In the genomic region with DNA sequence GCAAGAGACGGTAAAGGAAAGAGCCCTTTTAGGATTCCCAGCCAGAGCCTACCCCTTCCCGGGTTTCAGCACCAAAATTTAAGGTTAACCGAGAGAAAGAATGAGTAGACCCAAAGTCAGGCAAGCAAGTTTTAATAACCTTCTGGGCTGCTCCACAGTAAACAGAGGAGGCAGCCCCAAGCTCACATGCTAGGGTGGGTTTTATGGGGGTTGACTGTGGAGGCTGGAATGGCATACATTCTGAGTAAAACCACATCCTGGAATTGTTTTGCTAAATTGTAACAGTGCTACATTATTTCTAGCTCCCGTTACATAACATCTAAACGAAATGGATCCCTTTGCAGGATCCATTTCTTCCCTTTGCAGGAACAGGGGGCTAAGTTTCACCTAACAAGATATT, we compare ENCODE assay signal across 28 cellular contexts.
DNase-seq lines count a peak whose midpoint lies in the region; ATAC-seq and TF ChIP-seq lines count a peak whose summit lies in the region.
"Had no signal": no experiment of that assay in that cellular context is flagged by ENCODE, and none has a peak within 500 bp of the region (broad histone marks: within the 10 kb centered on the region; RNA-seq: fewer than 3 reads in every experiment).

No MANE protein-coding gene starts in this region.

- CTCF ChIA-PET in CD4-positive, alpha-beta T cell (lab: Charles Lee): no interaction called here

- no peaks in the 10 kb centered on the region for H3K27me3 Mint-ChIP-seq in T-helper 1 cell treated with Interleukin-12 subunit alpha and Interleukin-12 subunit beta and Interleukin-4 antibody, amounts not matched to agents 30 μg/mL and 1 μg/mL, for 36 hours (ENCODE audit: low read depth)
- H3K27me3 Mint-ChIP-seq in CD4-positive, alpha-beta T cell: no peaks in the 10 kb centered on the region
- no peaks in the 10 kb centered on the region for H3K27me3 Mint-ChIP-seq in effector memory CD8-positive, alpha-beta T cell

- POLR2A ChIA-PET in CD4-positive, alpha-beta T cell (lab: Charles Lee): interaction anchor here (0.7 to 1.6 kb wide), 4 partner anchors 22 to 81 kb away, joined by 3 to 7 read pairs (median 4); no protein-coding TSS in a partner anchor

- peaks cover 20% of the 10 kb centered on the region for H3K4me1 Mint-ChIP-seq in T-helper 1 cell treated with Interleukin-12 subunit alpha and Interleukin-12 subunit beta and Interleukin-4 antibody, amounts not matched to agents 30 μg/mL and 1 μg/mL, for 36 hours (ENCODE audit: low read depth)
- peaks cover 68% of the 10 kb centered on the region for H3K4me1 Mint-ChIP-seq in CD4-positive, alpha-beta T cell (ENCODE audit: low read depth)
- peaks cover 51 to 86% of the 10 kb centered on the region in 2 donors for H3K4me1 Mint-ChIP-seq in effector memory CD8-positive, alpha-beta T cell (ENCODE audit: low read depth in 2 of 2)
- H3K4me1 Mint-ChIP-seq: endodermal cell, memory B cell had no signal

- no peak for ATAC-seq in CD4-positive, alpha-beta T cell (ENCODE audit: poor library complexity)
- ATAC-seq in effector memory CD8-positive, alpha-beta T cell (replicated peaks): no peak
- no peak for ATAC-seq in left lobe of liver
- ATAC-seq: activated naive CD4-positive, alpha-beta T cell treated with anti-CD3 and anti-CD28 coated beads, Interleukin-2, amount 50 U/mL, for 72 hours; gastrocnemius medialis; left cardiac atrium; right lobe of liver had no signal

- H3K4me3 Mint-ChIP-seq in T-helper 1 cell treated with Interleukin-12 subunit alpha and Interleukin-12 subunit beta and Interleukin-4 antibody, amounts not matched to agents 30 μg/mL and 1 μg/mL, for 36 hours: peak overlapping the region; percentile 25
- no peak overlapping the region for H3K4me3 Mint-ChIP-seq in CD4-positive, alpha-beta T cell
- H3K4me3 Mint-ChIP-seq in effector memory CD8-positive, alpha-beta T cell: peak overlapping the region; percentile 55
- H3K4me3 Mint-ChIP-seq: endodermal cell, memory B cell had no signal

- H3K9me3 ChIP-seq in CD4-positive, alpha-beta T cell (ENCODE audit: control insufficient read depth, low read length): no peaks in the 10 kb centered on the region
- H3K9me3 ChIP-seq: esophagus squamous epithelium, gastrocnemius medialis, right lobe of liver had no signal

- DNase-seq in T-helper 1 cell (no peak), LHCN-M2 (ENCODE audit: low read depth) (peak; percentile 25), SKM-1 (lab: John Stamatoyannopoulos, UW; ENCODE audit: unreplicated experiment) (no peak), left lobe of liver (ENCODE audit: low spot score) (no peak), NCI-H146 (lab: John Stamatoyannopoulos, UW) (no peak)
- DNase-seq in CD4-positive, alpha-beta T cell: peak in 1 of 10 experiments; percentile 4
- DNase-seq in effector memory CD8-positive, alpha-beta T cell: no peak
- DNase-seq: activated CD4-positive, alpha-beta T cell treated with anti-CD3 and anti-CD28 coated beads, Interleukin-2, amount 50 U/mL, for 48 hours; endodermal cell; esophagus squamous epithelium; gastrocnemius medialis; GOT3; hippocampal formation; left cardiac atrium; NCI-H1417 treated with DMSO at 0.1 percent for 48 hours; NCI-H345; NCI-H774; right lobe of liver; stimulated activated CD4-positive, alpha-beta T cell treated with anti-CD3 and anti-CD28 coated beads, Interleukin-12 subunit alpha, Interleukin-12 subunit beta, amount 100 ng/mL, for 4 hours; stimulated activated CD4-positive, alpha-beta T cell treated with anti-CD3 and anti-CD28 coated beads, Interleukin-4, amount 100 ng/mL, for 1 hour; substantia nigra had no signal

- peaks cover 26% of the 10 kb centered on the region for H3K36me3 Mint-ChIP-seq in T-helper 1 cell treated with Interleukin-12 subunit alpha and Interleukin-12 subunit beta and Interleukin-4 antibody, amounts not matched to agents 30 μg/mL and 1 μg/mL, for 36 hours (ENCODE audit: low read depth)
- H3K36me3 Mint-ChIP-seq in CD4-positive, alpha-beta T cell (ENCODE audit: low read depth): peaks cover 70% of the 10 kb centered on the region
- peaks cover 10% of the 10 kb centered on the region for H3K36me3 Mint-ChIP-seq in effector memory CD8-positive, alpha-beta T cell (ENCODE audit: insufficient read depth)
- H3K36me3 Mint-ChIP-seq: memory B cell had no signal

- H3K27me3 ChIP-seq in CD4-positive, alpha-beta T cell (ENCODE audit: control insufficient read depth, insufficient read depth, low read length): no peaks in the 10 kb centered on the region
- H3K27me3 ChIP-seq: esophagus squamous epithelium, gastrocnemius medialis, right lobe of liver had no signal

- peaks cover 43% of the 10 kb centered on the region for H3K9me3 Mint-ChIP-seq in T-helper 1 cell treated with Interleukin-12 subunit alpha and Interleukin-12 subunit beta and Interleukin-4 antibody, amounts not matched to agents 30 μg/mL and 1 μg/mL, for 36 hours
- peaks cover 35% of the 10 kb centered on the region for H3K9me3 Mint-ChIP-seq in CD4-positive, alpha-beta T cell
- peaks cover 43 to 55% of the 10 kb centered on the region in 2 donors for H3K9me3 Mint-ChIP-seq in effector memory CD8-positive, alpha-beta T cell
- H3K9me3 Mint-ChIP-seq: endodermal cell had no signal

- H3K27ac Mint-ChIP-seq in T-helper 1 cell treated with Interleukin-12 subunit alpha and Interleukin-12 subunit beta and Interleukin-4 antibody, amounts not matched to agents 30 μg/mL and 1 μg/mL, for 36 hours: peak overlapping the region; percentile 65
- peak overlapping the region; percentile 69 for H3K27ac Mint-ChIP-seq in CD4-positive, alpha-beta T cell
- peak overlapping the region; percentile 90 to 96 for H3K27ac Mint-ChIP-seq in effector memory CD8-positive, alpha-beta T cell
- H3K27ac Mint-ChIP-seq: endodermal cell, memory B cell had no signal

- no peak overlapping the region for H3K27ac ChIP-seq in CD4-positive, alpha-beta T cell (ENCODE audit: low read depth, low read length)
- H3K27ac ChIP-seq: 22Rv1, esophagus squamous epithelium, gastrocnemius medialis, KMS-11, right lobe of liver, RWPE1, SK-N-MC had no signal

- intact Hi-C loops in CD4-positive, alpha-beta T cell (cut with DNase I, micrococcal nuclease): loop anchor here in 1 of 2 experiments (10.0 kb wide), 1 partner anchor 66 kb away; no protein-coding TSS in a partner anchor

- no peak for TF ChIP-seq CTCF in CD4-positive, alpha-beta T cell (IDR thresholded peaks at IDR 0.05)
